26 cellular contexts compared by ENCODE assay signal in genomic region chr7:153130052-153130451, GRCh38.
DNase-seq lines count a peak whose midpoint lies in the region; FAIRE-seq and TF ChIP-seq lines count a peak whose summit lies in the region.
"Had no signal": no experiment of that assay in that cellular context is flagged by ENCODE, and none has a peak within 500 bp of the region (broad histone marks: within the 10 kb centered on the region; RNA-seq: fewer than 3 reads in every experiment).

No MANE protein-coding gene starts in this region.

- H3K4me3 ChIP-seq in H7 (ENCODE audit: insufficient read depth, low read depth, low read length) (no peak overlapping the region), H1 (ENCODE audit: extremely low read depth in 1 of 4, insufficient read depth in 2 of 4, low read depth in 3 of 4, low read length in 4 of 4) (peak overlapping the region in 1 of 4 experiments; percentile 4; a peak in 1 of 8 replicates), iPS-18a (ENCODE audit: low read length) (peak overlapping the region; percentile 15), lower leg skin (ENCODE audit: low read depth, poor library complexity, severe bottlenecking) (no peak overlapping the region)
- H3K4me3 ChIP-seq: BLaER1, GM12878 had no signal

- FAIRE-seq in H1 (lab: Jason Lieb, UNC), result peak; percentile 57
- FAIRE-seq: A204.1, GM12878, GM12892, GM18507 had no signal

- H3K23ac ChIP-seq in H1 (ENCODE audit: insufficient read length), result no peak overlapping the region

- POLR2A ChIA-PET in H1 (lab: Charles Lee; ENCODE audit: partially characterized antibody), result no interaction called here

- H2BK5ac ChIP-seq in H1 (ENCODE audit: low read depth, low read length), result no peak overlapping the region

- no peak for TF ChIP-seq POLR2A in H1 (IDR thresholded peaks at IDR 0.05; ENCODE audit: control extremely low read depth in 1 of 2, low read depth in 2 of 2, low read length in 2 of 2)
- no peak for TF ChIP-seq POLR2A in lower leg skin (IDR thresholded peaks at IDR 0.05)

- no peaks in the 10 kb centered on the region for H3K79me1 ChIP-seq in H1 (ENCODE audit: low read depth, low read length)

- H3K56ac ChIP-seq in H1 (replicated peaks; ENCODE audit: insufficient read length, low read depth, low read length), result no peak overlapping the region

- H3K27me3 ChIP-seq in H7 (ENCODE audit: control insufficient read depth, insufficient read depth, low read length) (no peaks in the 10 kb centered on the region), H1 (replicated peaks in 1 of 4; ENCODE audit: control insufficient read depth in 3 of 4, extremely low read depth in 1 of 4, insufficient read depth in 3 of 4, low read length in 3 of 4) (no peaks in the 10 kb centered on the region; a peak in 1 of 7 replicates), iPS-18a (ENCODE audit: control insufficient read depth, insufficient read depth, low read length) (no peaks in the 10 kb centered on the region)
- H3K27me3 ChIP-seq: BLaER1 had no signal

- H4K20me1 ChIP-seq in H1 (replicated peaks in 1 of 2; ENCODE audit: control insufficient read depth in 1 of 2, insufficient read depth in 2 of 2, low read length in 2 of 2), result no peaks in the 10 kb centered on the region
- H4K20me1 ChIP-seq: BLaER1 had no signal

- H2AK5ac ChIP-seq in H1 (ENCODE audit: low read depth, low read length), result no peak overlapping the region

- TF ChIP-seq RAD21 in H1 (IDR thresholded peaks at IDR 0.05 in 1 of 2, conservative IDR thresholded peaks at IDR 0.05 in 1 of 2; ENCODE audit: low read depth in 2 of 2, low read length in 2 of 2), result no peak

- CTCF ChIA-PET in H1 (lab: Charles Lee; ENCODE audit: partially characterized antibody), result no interaction called here

- no peak for TF ChIP-seq EP300 in H1 (IDR thresholded peaks at IDR 0.05; ENCODE audit: borderline replicate concordance in 1 of 2, low read depth in 2 of 2, low read length in 2 of 2)

- 6% methylated on average over 2 of the region's 2 CpGs; no CpG with 5 or more reads in 1 of the 2 experiments for WGBS in H1 (ENCODE audit: extremely low coverage in 1 of 2, insufficient coverage in 1 of 2, insufficient read length in 1 of 2, insufficient replicate concordance in 2 of 2, low coverage in 1 of 2, low lambda C conversion rate in 2 of 2, missing lambda C conversion rate in 1 of 2), 2 experiments
- WGBS in lower leg skin, 2 donors, result 20 to 22% methylated on average over 2 of the region's 2 CpGs

- H3K14ac ChIP-seq in H1 (ENCODE audit: insufficient read length), result no peak overlapping the region

- no peak for TF ChIP-seq CTCF in H1 (IDR thresholded peaks at IDR 0.05; ENCODE audit: control extremely low read depth in 1 of 3, insufficient read depth in 1 of 3, low read depth in 1 of 3, low read length in 3 of 3)
- TF ChIP-seq CTCF in lower leg skin (IDR thresholded peaks at IDR 0.05), result no peak

- no peak overlapping the region for H2BK20ac ChIP-seq in H1 (ENCODE audit: low read length)

- no peak overlapping the region for H4K91ac ChIP-seq in H1 (replicated peaks; ENCODE audit: insufficient read length, low read length)

- H2BK120ac ChIP-seq in H1 (replicated peaks; ENCODE audit: low read depth, low read length), result no peak overlapping the region

- H3K18ac ChIP-seq in H1 (ENCODE audit: extremely low read depth, low read length), result no peak overlapping the region

- no peak overlapping the region for H4K8ac ChIP-seq in H1 (ENCODE audit: extremely low read depth, insufficient read depth, low read length)

- H3K9ac ChIP-seq in H1 (replicated peaks in 1 of 4; ENCODE audit: extremely low read depth in 1 of 4, low read depth in 3 of 4, low read length in 3 of 4), result no peak overlapping the region
- no peak overlapping the region for H3K9ac ChIP-seq in iPS-18a (ENCODE audit: low read length)
- H3K9ac ChIP-seq: BLaER1 had no signal

- no peaks in the 10 kb centered on the region for H3K23me2 ChIP-seq in H1 (ENCODE audit: low read depth, low read length)

- no peak overlapping the region for H2AFZ ChIP-seq in H1 (ENCODE audit: low read length)

- H3K4ac ChIP-seq in H1 (replicated peaks; ENCODE audit: insufficient read length, low read depth, low read length), result no peak overlapping the region

- no peak overlapping the region for H2BK15ac ChIP-seq in H1 (ENCODE audit: low read length)

- H3K36me3 ChIP-seq in H7 (replicated peaks; ENCODE audit: control insufficient read depth, insufficient read depth, low read length), result no peaks in the 10 kb centered on the region
- no peaks in the 10 kb centered on the region for H3K36me3 ChIP-seq in H1 (ENCODE audit: control insufficient read depth in 2 of 4, insufficient read depth in 4 of 4, low read length in 3 of 4)
- no peaks in the 10 kb centered on the region for H3K36me3 ChIP-seq in iPS-18a (ENCODE audit: control insufficient read depth, low read depth, low read length)
- H3K36me3 ChIP-seq: BE2C, BLaER1 had no signal

- no peak overlapping the region for H4K5ac ChIP-seq in H1 (ENCODE audit: insufficient read length, low read depth, low read length)

- peaks cover 0 to 6% (median under 1%) of the 10 kb centered on the region in 4 experiments; a peak in 3 of 7 replicates for H3K4me1 ChIP-seq in H1 (replicated peaks in 1 of 4; ENCODE audit: control insufficient read depth in 3 of 4, insufficient read depth in 4 of 4, low read length in 3 of 4)
- H3K4me1 ChIP-seq in iPS-18a (ENCODE audit: control insufficient read depth, low read depth, low read length), result peaks cover 12% of the 10 kb centered on the region
- H3K4me1 ChIP-seq: BE2C, BLaER1 had no signal

- peak; percentile 10 for DNase-seq in H7
- DNase-seq in H1 (ENCODE audit: low read depth in 1 of 2, low spot score in 2 of 2), result no peak
- no peak for DNase-seq in lower leg skin (ENCODE audit: low spot score in 2 of 2)
- no peak for DNase-seq in inferior parietal cortex (ENCODE audit: extremely low spot score)
- DNase-seq in activated CD8-positive, alpha-beta memory T cell treated with anti-CD3 and anti-CD28 coated beads, Interleukin-2, amount 50 U/mL, for 48 hours, result no peak
- DNase-seq: 8988T; ACHN; BE2C; C1 segment of cervical spinal cord; CD4-positive, alpha-beta memory T cell; CD4-positive, CD25-positive, alpha-beta regulatory T cell; CD8-positive, alpha-beta memory T cell; COR-L47; DMS 273 treated with DMSO at 0.1 percent for 48 hours; DMS153; DMS53; DMS79; DND-41; EL; GDM1 had no signal

- no peak overlapping the region for H2BK12ac ChIP-seq in H1 (ENCODE audit: low read depth, low read length)

- intact Hi-C loops in lower leg skin (cut with DNase I; ENCODE audit: low total_unique reads), result no loop called here

- H3K79me2 ChIP-seq in H1 (ENCODE audit: control insufficient read depth in 1 of 2, insufficient read depth in 2 of 2, low read length in 2 of 2), result no peaks in the 10 kb centered on the region

- H3K4me2 ChIP-seq in H1 (ENCODE audit: insufficient read depth in 1 of 2, low read depth in 2 of 2, low read length in 2 of 2), result peak overlapping the region in 1 of 2 experiments; percentile 8; a peak in 1 of 4 replicates
- H3K4me2 ChIP-seq: BLaER1 had no signal

- peaks cover 0 to 5% of the 10 kb centered on the region in 2 experiments; a peak in 1 of 4 replicates for H3K9me3 ChIP-seq in H1 (ENCODE audit: insufficient read depth in 2 of 2, low read depth in 1 of 2, low read length in 1 of 2)
- no peaks in the 10 kb centered on the region for H3K9me3 ChIP-seq in iPS-18a (ENCODE audit: control insufficient read depth, low read depth, low read length)
- H3K9me3 ChIP-seq: BE2C, BLaER1 had no signal

- H3K27ac ChIP-seq in H1 (ENCODE audit: low read depth, low read length) (no peak overlapping the region), iPS-18a (ENCODE audit: low read length) (no peak overlapping the region)
- H3K27ac ChIP-seq: BLaER1 had no signal

TF ChIP-seq in H1, 55 proteins besides CTCF, POLR2A, EP300 and RAD21 (continues in another document):
- TF ChIP-seq YY1 (IDR thresholded peaks at IDR 0.05; ENCODE audit: low read depth, low read length) (no peak), POU5F1 (IDR thresholded peaks at IDR 0.05; ENCODE audit: low read depth, low read length) (no peak), RFX5 (IDR thresholded peaks at IDR 0.05; ENCODE audit: borderline replicate concordance, low read depth, low read length) (no peak), SP2 (IDR thresholded peaks at IDR 0.05; ENCODE audit: low read length) (no peak), JUND (IDR thresholded peaks at IDR 0.05; ENCODE audit: low read length) (no peak)
